Comparison of ENCODE assay signal across 2 cellular contexts in the genomic region with DNA sequence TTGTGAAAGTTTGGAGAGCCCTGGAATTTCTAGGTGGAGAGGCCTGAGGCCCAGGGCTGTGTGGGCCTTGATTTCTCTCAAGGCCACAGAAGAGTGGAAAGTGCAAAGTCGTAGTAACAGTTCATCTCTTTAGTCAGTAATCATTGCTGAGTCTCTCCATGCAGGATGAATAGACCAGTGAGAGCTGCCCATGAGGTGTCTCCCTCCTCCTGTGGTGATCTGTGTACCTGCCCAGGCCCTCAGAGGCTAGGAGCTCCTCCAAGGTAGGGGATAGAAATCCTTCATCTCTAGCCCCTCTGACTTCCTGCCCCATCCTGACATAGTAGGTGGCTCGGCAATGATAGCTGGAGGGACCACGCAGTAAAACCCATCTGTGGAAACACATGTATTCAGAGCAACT.
TF ChIP-seq lines count a peak whose summit lies in the region.

No MANE protein-coding gene starts in this region.

TF ChIP-seq in HEK293T, 16 proteins besides CTCF, POLR2A, EP300 and RAD21:
- TF ChIP-seq SP1 (IDR thresholded peaks at IDR 0.05) (no peak), SUZ12 (IDR thresholded peaks at IDR 0.05) (no peak), NFRKB (IDR thresholded peaks at IDR 0.05) (no peak), LEF1 (IDR thresholded peaks at IDR 0.05; ENCODE audit: borderline replicate concordance) (no peak), HDGF (IDR thresholded peaks at IDR 0.05; ENCODE audit: borderline replicate concordance) (no peak), FOXA1 (IDR thresholded peaks at IDR 0.05) (no peak), ARNT (IDR thresholded peaks at IDR 0.05) (no peak), ZNF384 (IDR thresholded peaks at IDR 0.05) (no peak), CTBP1 (IDR thresholded peaks at IDR 0.05; ENCODE audit: borderline replicate concordance) (no peak)
TF ChIP-seq in HEK293T: peak in this region for 0.

TF ChIP-seq in HepG2, 621 proteins besides CTCF, POLR2A, EP300 and RAD21:
- TF ChIP-seq HNF4A (CRISPR knock-in tag; IDR thresholded peaks at IDR 0.05) (0 out of 2 replicates have a peak, but pooled peaks have one; percentile 29), ZNF263 (CRISPR knock-in tag; IDR thresholded peaks at IDR 0.05) (peak; percentile 56; the same call in 1 of the 2 replicates), ZNF121 (CRISPR knock-in tag; IDR thresholded peaks at IDR 0.05) (no peak)
